In genomic region chr3:71785594-71786472, GRCh38 we compare ENCODE assay signal across 1 cellular context.
A peak's percentile ranks its signal among the peaks of the same experiment; 100 is the strongest.
TF ChIP-seq lines count a peak whose summit lies in the region.

No MANE protein-coding gene starts in this region.

TF ChIP-seq in HepG2, 621 proteins besides CTCF, POLR2A, EP300 and RAD21:
- TF ChIP-seq EZH2 (conservative IDR thresholded peaks at IDR 0.05; ENCODE audit: low read depth, low read length), result 0 out of 2 replicates have a peak, but pooled peaks have one; percentile 57
- peak; percentile 46 for TF ChIP-seq CREB1 (IDR thresholded peaks at IDR 0.05)
- no peak for TF ChIP-seq CREB1 (CRISPR knock-in tag; IDR thresholded peaks at IDR 0.05)
- TF ChIP-seq SP2 (CRISPR knock-in tag; IDR thresholded peaks at IDR 0.05), result no peak
